Comparison of ENCODE assay signal across 22 cellular contexts in the genomic region with DNA sequence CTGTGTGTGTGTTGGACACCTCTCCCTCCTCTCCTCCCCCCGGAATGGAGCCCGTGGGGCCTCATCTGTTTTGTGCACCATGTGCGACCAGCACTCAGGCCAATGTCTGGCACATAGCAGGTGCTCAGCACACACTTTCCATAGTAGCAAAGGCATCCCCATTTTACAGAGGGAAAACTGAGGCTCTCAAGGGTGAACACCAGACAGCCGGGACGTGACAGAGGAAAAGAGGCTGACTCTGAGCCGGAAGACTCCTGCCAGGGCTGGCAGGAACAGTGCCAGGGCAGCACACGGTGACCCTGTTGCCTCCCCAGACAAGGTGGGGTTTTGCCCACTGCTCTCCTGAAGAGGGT. TPM values are rescaled to one million over a fixed set of nuclear protein-coding genes. Genes with fewer than 3 reads are reported as not detected.
DNase-seq lines count a peak whose midpoint lies in the region; ATAC-seq, FAIRE-seq and TF ChIP-seq lines count a peak whose summit lies in the region.
"Had no signal": no experiment of that assay in that cellular context is flagged by ENCODE, and none has a peak within 500 bp of the region (broad histone marks: within the 10 kb centered on the region; RNA-seq: fewer than 3 reads in every experiment).

No MANE protein-coding gene starts in this region.

- peaks cover 3% of the 10 kb centered on the region for H3K9me1 ChIP-seq in K562 (ENCODE audit: control insufficient read depth, insufficient read depth, low read length)

- peaks cover 4 to 14% (median 9%) of the 10 kb centered on the region in 4 donors for H3K4me1 Mint-ChIP-seq in naive thymus-derived CD8-positive, alpha-beta T cell

- peak overlapping the region in 7 of 10 donors; percentile 23 to 71 (median 59) for H3K4me3 Mint-ChIP-seq in naive thymus-derived CD8-positive, alpha-beta T cell
- H3K4me3 Mint-ChIP-seq: activated CD8-positive, alpha-beta memory T cell treated with anti-CD3 and anti-CD28 coated beads, Interleukin-2, amount 10 ng/mL, durations not matched to agents 7 days and 5 days; HFFc6 had no signal

- FAIRE-seq in K562 (lab: Jason Lieb, UNC) = no peak
- FAIRE-seq: frontal cortex had no signal

- no peaks in the 10 kb centered on the region for H3K36me3 Mint-ChIP-seq in naive thymus-derived CD8-positive, alpha-beta T cell
- H3K36me3 Mint-ChIP-seq: activated CD8-positive, alpha-beta memory T cell treated with anti-CD3 and anti-CD28 coated beads, Interleukin-2, amount 10 ng/mL, durations not matched to agents 7 days and 5 days had no signal

- H3K9me3 ChIP-seq in right atrium auricular region = no peaks in the 10 kb centered on the region
- H3K9me3 ChIP-seq in K562 (replicated peaks; ENCODE audit: control insufficient read depth, insufficient read depth, low read depth, low read length) = no peaks in the 10 kb centered on the region
- no peaks in the 10 kb centered on the region for H3K9me3 ChIP-seq in upper lobe of left lung
- H3K9me3 ChIP-seq: Caco-2, prostate gland had no signal

- no peaks in the 10 kb centered on the region for H3K27me3 ChIP-seq in right atrium auricular region
- no peaks in the 10 kb centered on the region for H3K27me3 ChIP-seq in K562 (ENCODE audit: control insufficient read depth in 2 of 2, insufficient read depth in 2 of 2, low read length in 2 of 2)
- H3K27me3 ChIP-seq in upper lobe of left lung = no peaks in the 10 kb centered on the region

- peak overlapping the region; percentile 84 to 95 for H3K27ac ChIP-seq in right atrium auricular region
- H3K27ac ChIP-seq in K562 (ENCODE audit: extremely low read depth, low read depth, low read length) = no peak overlapping the region
- H3K27ac ChIP-seq in upper lobe of left lung = peak overlapping the region; percentile 40 to 92 (median 72)
- H3K27ac ChIP-seq: HL-60, prostate gland had no signal

- H4K20me1 ChIP-seq in K562 (replicated peaks; ENCODE audit: control insufficient read depth, insufficient read depth, low read length) = no peaks in the 10 kb centered on the region; the same call in 1 of the 2 replicates

- in situ Hi-C loops in K562 (cut with MboI) = no loop called here

- no peak for TF ChIP-seq POLR2A in K562 (conservative IDR thresholded peaks at IDR 0.05)
- TF ChIP-seq POLR2A in upper lobe of left lung (IDR thresholded peaks at IDR 0.05) = no peak

- TF ChIP-seq RAD21 in K562 (CRISPR knock-in tag; conservative IDR thresholded peaks at IDR 0.05 in 1 of 2, IDR thresholded peaks at IDR 0.05 in 1 of 2) = no peak

- intact Hi-C loops in left cardiac atrium (cut with DNase I) (no loop called here), K562 (cut with micrococcal nuclease) (no loop called here)

- H3K4me3 ChIP-seq in right atrium auricular region (no peak overlapping the region), K562 (no peak overlapping the region), upper lobe of left lung (no peak overlapping the region)
- H3K4me3 ChIP-seq: prostate gland had no signal

- ATAC-seq in left cardiac atrium (no peak), K562 (no peak), upper lobe of left lung (ENCODE audit: low FRiP score in 2 of 2) (no peak), GM19351 (IDR thresholded peaks at IDR 0.05; ENCODE audit: unreplicated experiment) (no peak)
- ATAC-seq in naive thymus-derived CD8-positive, alpha-beta T cell = no peak
- ATAC-seq: activated CD8-positive, alpha-beta memory T cell treated with anti-CD3 and anti-CD28 coated beads, Interleukin-2, amount 10 ng/mL, durations not matched to agents 7 days and 5 days had no signal

- H3K4me2 ChIP-seq in K562 (ENCODE audit: insufficient read depth, low read length) = no peak overlapping the region

- no TSS peak for BruUV-seq in K562 (replicated peaks; lab: Mats Ljungman, UMichigan)

- TF ChIP-seq CTCF in right atrium auricular region (IDR thresholded peaks at IDR 0.05) = no peak
- no peak for TF ChIP-seq CTCF in K562 (IDR thresholded peaks at IDR 0.05 in 2 of 3, conservative IDR thresholded peaks at IDR 0.05 in 1 of 3; ENCODE audit: insufficient read depth in 2 of 3, low read depth in 1 of 3, low read length in 3 of 3)
- no peak for TF ChIP-seq CTCF in upper lobe of left lung (IDR thresholded peaks at IDR 0.05)

- DNase-seq in right atrium auricular region (ENCODE audit: low spot score) = no peak
- no peak for DNase-seq in left cardiac atrium
- DNase-seq in K562 (ENCODE audit: extremely low read depth in 1 of 4, low spot score in 3 of 4) = no peak
- DNase-seq in naive thymus-derived CD8-positive, alpha-beta T cell = no peak
- DNase-seq in upper lobe of left lung = no peak
- no peak for DNase-seq in NCI-H146 (lab: John Stamatoyannopoulos, UW)
- DNase-seq in stimulated activated CD8-positive, alpha-beta memory T cell treated with anti-CD3 and anti-CD28 coated beads, Interleukin-4, amount 100 ng/mL, for 48 hours = no peak
- DNase-seq: activated CD8-positive, alpha-beta memory T cell treated with anti-CD3 and anti-CD28 coated beads, Interleukin-2, amount 10 ng/mL, durations not matched to agents 7 days and 5 days; amniotic stem cell; Caco-2; caudate nucleus; erythroblast; HFFc6; IMR-90; MM.1S; NCI-H1930; stimulated activated CD4-positive, alpha-beta T cell treated with anti-CD3 and anti-CD28 coated beads, Interleukin-4, amount 100 ng/mL, for 24 hours had no signal

- H3K27me3 Mint-ChIP-seq in naive thymus-derived CD8-positive, alpha-beta T cell = peaks cover 0 to 3% (median 0%) of the 10 kb centered on the region in 5 donors

- H3K9ac ChIP-seq in K562 (ENCODE audit: insufficient read depth in 1 of 2, low read depth in 2 of 2, low read length in 2 of 2) = no peak overlapping the region; a peak in 1 of 4 replicates

- TF ChIP-seq EP300 in K562 (IDR thresholded peaks at IDR 0.05; ENCODE audit: low read length) (no peak), upper lobe of left lung (IDR thresholded peaks at IDR 0.05) (no peak)

- H3K4me1 ChIP-seq in right atrium auricular region (peaks cover 0 to 76% of the 10 kb centered on the region in 2 donors), K562 (replicated peaks in 1 of 2; ENCODE audit: control insufficient read depth in 2 of 2, insufficient read depth in 2 of 2, low read length in 2 of 2) (peaks cover 14 to 86% of the 10 kb centered on the region in 2 experiments; a peak in 4 of 5 replicates), upper lobe of left lung (peaks cover 44 to 76% (median 56%) of the 10 kb centered on the region in 4 donors)

- H3K36me3 ChIP-seq in right atrium auricular region (no peaks in the 10 kb centered on the region), K562 (ENCODE audit: control insufficient read depth, insufficient read depth, low read length) (peaks cover 14% of the 10 kb centered on the region; the same call in 1 of the 3 replicates), upper lobe of left lung (peaks cover 0 to 5% (median 0%) of the 10 kb centered on the region in 4 donors)
- H3K36me3 ChIP-seq: prostate gland had no signal

- 22% methylated on average over 6 of the region's 7 CpGs for WGBS in K562 (ENCODE audit: insufficient coverage, low coverage, missing lambda C conversion rate)
- 59 to 60% methylated on average over 7 of the region's 7 CpGs for WGBS in upper lobe of left lung, 2 donors

- H3K79me2 ChIP-seq in K562 (ENCODE audit: control insufficient read depth, insufficient read depth, low read length) = peaks cover 31% of the 10 kb centered on the region

- POLR2A ChIA-PET in K562 (lab: Yijun Ruan, JAX) = interaction anchor here (2.1 kb wide), 1 partner anchor 13 kb away, joined by 10 read pairs; no protein-coding TSS in a partner anchor
- POLR2A ChIA-PET in naive thymus-derived CD8-positive, alpha-beta T cell (lab: Charles Lee) = interaction anchor here (1.0 kb wide), 1 partner anchor 13 kb away, joined by 4 read pairs; no protein-coding TSS in a partner anchor

- H2AFZ ChIP-seq in K562 (ENCODE audit: low read depth, low read length) = no peak overlapping the region

- no peaks in the 10 kb centered on the region for H3K9me3 Mint-ChIP-seq in naive thymus-derived CD8-positive, alpha-beta T cell
- H3K9me3 Mint-ChIP-seq: HFFc6 had no signal

- peak overlapping the region in 1 of 10 donors; percentile 75 for H3K27ac Mint-ChIP-seq in naive thymus-derived CD8-positive, alpha-beta T cell
- H3K27ac Mint-ChIP-seq: activated CD8-positive, alpha-beta memory T cell treated with anti-CD3 and anti-CD28 coated beads, Interleukin-2, amount 10 ng/mL, durations not matched to agents 7 days and 5 days; HFFc6 had no signal

- CTCF ChIA-PET in K562 (lab: Yijun Ruan, JAX; ENCODE audit: low intra/inter-chr PET ratio) = interaction anchor here (0.6 kb wide), 1 partner anchor 197 kb away, joined by 3 read pairs; the partner anchor contains the start of gene TRAF2

RNA-seq across cellular contexts. Expression of gene AGPAT2, which starts 1.8 kb away (rescaled TPM):
- 10 to 100 TPM; 71.9 to 81.9 TPM for total RNA-seq in right atrium auricular region
- total RNA-seq in left cardiac atrium = 100 to 1,000 TPM; 154 TPM
- total RNA-seq in K562 (2011; cell fraction: chromatin; rRNA removed; ENCODE audit: low replicate concordance) = 18.6 and 52.7 TPM in 2 replicates
- total RNA-seq in K562 (2011; cell fraction: nucleolus; rRNA removed) = 77.5 and 84.7 TPM in 2 replicates
- 39.6 and 45.3 TPM in 2 replicates for total RNA-seq in K562 (2011; cell fraction: nucleoplasm; rRNA removed)
- 45.5 and 56.5 TPM in 2 replicates for total RNA-seq in K562 (2014; rRNA removed)
- 7.2 and 8.5 TPM in 2 replicates for total RNA-seq in K562 (2014; rRNA removed; fragmentation: Illumina TruSeq; extraction: Trizol)
- total RNA-seq in K562 (2015; rRNA removed; fragmentation: Illumina TruSeq; extraction: Trizol) = 27.7 and 31.8 TPM in 2 replicates
- 52.6 and 54.5 TPM in 2 replicates for total RNA-seq in K562 (2021)
- polyA plus RNA-seq in K562 (2011; rRNA removed) = 17.3 and 25.4 TPM in 2 replicates
- polyA plus RNA-seq in K562 (2011; cell fraction: cytosol; rRNA removed) = 37.8 and 64.3 TPM in 2 replicates
- polyA plus RNA-seq in K562 (2011; cell fraction: nucleus; rRNA removed) = 26.1 and 33.3 TPM in 2 replicates
- 34.3 and 52.5 TPM in 2 replicates for polyA plus RNA-seq in K562 (2012)
- polyA plus RNA-seq in K562 (2014; fragmentation: Illumina TruSeq; extraction: Trizol) = 23.9 and 38.6 TPM in 2 replicates
- under 1 TPM; 0.13 to 0.45 TPM for polyA plus RNA-seq in K562 (2014; fragmentation: Nextera tagmentation; extraction: Ambion mirVana)
- polyA plus RNA-seq in K562 (2014; rRNA removed) = 47.1 and 51.9 TPM in 2 replicates
- 10.0 and 12.2 TPM in 2 replicates for polyA minus RNA-seq in K562 (2011; rRNA and poly(A)+ RNA removed)
- polyA minus RNA-seq in K562 (2011; cell fraction: cytosol; rRNA and poly(A)+ RNA removed) = 19.5 and 23.0 TPM in 2 replicates
- polyA minus RNA-seq in K562 (2011; cell fraction: nucleus; rRNA and poly(A)+ RNA removed) = 21.4 and 30.0 TPM in 2 replicates
- 1 to 10 TPM; 3.0 to 5.8 TPM for total RNA-seq in naive thymus-derived CD8-positive, alpha-beta T cell
- polyA plus RNA-seq in naive thymus-derived CD8-positive, alpha-beta T cell = 10 to 100 TPM; 10.7 to 24.8 (median 14.6) TPM
- total RNA-seq in upper lobe of left lung = 100 to 1,000 TPM in 5 of 6 donors, 10 to 100 TPM in 1; 70.2 to 242 (median 140) TPM

RNA-seq across cellular contexts. Expression of gene DIPK1B, which starts 23.3 kb away (rescaled TPM):
- total RNA-seq in right atrium auricular region (10 to 100 TPM; 45.1 to 45.7 TPM), left cardiac atrium (10 to 100 TPM; 23.2 to 35.2 TPM), K562 (2014; rRNA removed) (22.3 and 25.2 TPM in 2 replicates), K562 (2014; rRNA removed; fragmentation: Illumina TruSeq; extraction: Trizol) (2.8 TPM in 2 replicates), K562 (2015; rRNA removed; fragmentation: Illumina TruSeq; extraction: Trizol) (5.9 and 7.4 TPM in 2 replicates), K562 (2021) (20.4 TPM in 2 replicates), upper lobe of left lung (10 to 100 TPM in 5 of 6 donors, 1 to 10 TPM in 1; 9.7 to 24.1 (median 17.0) TPM)
- 11.8 and 45.1 TPM in 2 replicates for total RNA-seq in K562 (2011; cell fraction: chromatin; rRNA removed; ENCODE audit: low replicate concordance)
- total RNA-seq in K562 (2011; cell fraction: nucleolus; rRNA removed) = 39.9 and 47.9 TPM in 2 replicates
- 25.8 and 26.4 TPM in 2 replicates for total RNA-seq in K562 (2011; cell fraction: nucleoplasm; rRNA removed)
- polyA plus RNA-seq in K562 (2011; rRNA removed) (11.4 and 20.2 TPM in 2 replicates), K562 (2014; fragmentation: Illumina TruSeq; extraction: Trizol) (4.2 and 6.8 TPM in 2 replicates), K562 (2014; fragmentation: Nextera tagmentation; extraction: Ambion mirVana) (under 1 TPM; 0.08 to 0.21 TPM), K562 (2014; rRNA removed) (20.5 and 21.2 TPM in 2 replicates)
- polyA plus RNA-seq in K562 (2011; cell fraction: cytosol; rRNA removed) = 26.7 and 64.0 TPM in 2 replicates
- polyA plus RNA-seq in K562 (2011; cell fraction: nucleus; rRNA removed) = 41.8 and 57.7 TPM in 2 replicates
- 9.0 and 14.4 TPM in 2 replicates for polyA plus RNA-seq in K562 (2012)
- polyA minus RNA-seq in K562 (2011; rRNA and poly(A)+ RNA removed) = 3.7 and 4.5 TPM in 2 replicates
- polyA minus RNA-seq in K562 (2011; cell fraction: cytosol; rRNA and poly(A)+ RNA removed) = 13.1 and 14.0 TPM in 2 replicates
- polyA minus RNA-seq in K562 (2011; cell fraction: nucleus; rRNA and poly(A)+ RNA removed) = 9.0 and 9.8 TPM in 2 replicates
- total RNA-seq in naive thymus-derived CD8-positive, alpha-beta T cell = 1 to 10 TPM in 1 of 2 experiments, under 1 TPM in 1; 0.58 to 1.1 TPM
- polyA plus RNA-seq in naive thymus-derived CD8-positive, alpha-beta T cell = under 1 TPM in 1 of 3 donors, not detected in 2; 0.07 TPM
- total RNA-seq: activated CD8-positive, alpha-beta memory T cell treated with anti-CD3 and anti-CD28 coated beads, Interleukin-2, amount 10 ng/mL, durations not matched to agents 7 days and 5 days; HFFc6 had no signal

RNA-seq across cellular contexts. Expression of gene EGFL7, which starts 26.4 kb away (rescaled TPM):
- total RNA-seq in right atrium auricular region = 100 to 1,000 TPM; 114 to 120 TPM
- 100 to 1,000 TPM in 1 of 2 donors, 10 to 100 TPM in 1; 86.6 to 138 TPM for total RNA-seq in left cardiac atrium
- 149 and 838 TPM in 2 replicates for total RNA-seq in K562 (2011; cell fraction: chromatin; rRNA removed; ENCODE audit: low replicate concordance)
- 1,169 and 1,462 TPM in 2 replicates for total RNA-seq in K562 (2011; cell fraction: nucleolus; rRNA removed)
- 493 and 520 TPM in 2 replicates for total RNA-seq in K562 (2011; cell fraction: nucleoplasm; rRNA removed)
- 217 and 294 TPM in 2 replicates for total RNA-seq in K562 (2014; rRNA removed)
- total RNA-seq in K562 (2014; rRNA removed; fragmentation: Illumina TruSeq; extraction: Trizol) = 6.6 and 10.2 TPM in 2 replicates
- total RNA-seq in K562 (2015; rRNA removed; fragmentation: Illumina TruSeq; extraction: Trizol) = 55.3 and 55.5 TPM in 2 replicates
- 213 and 225 TPM in 2 replicates for total RNA-seq in K562 (2021)
- 220 and 305 TPM in 2 replicates for polyA plus RNA-seq in K562 (2011; rRNA removed)
- 390 and 1,175 TPM in 2 replicates for polyA plus RNA-seq in K562 (2011; cell fraction: cytosol; rRNA removed)
- polyA plus RNA-seq in K562 (2011; cell fraction: nucleus; rRNA removed) = 1,734 and 4,262 TPM in 2 replicates
- 148 and 194 TPM in 2 replicates for polyA plus RNA-seq in K562 (2012)
- polyA plus RNA-seq in K562 (2014; fragmentation: Illumina TruSeq; extraction: Trizol) = 16.3 and 110 TPM in 2 replicates
- 10 to 100 TPM in 1 of 2 experiments, 1 to 10 TPM in 1; 1.5 to 10.9 TPM for polyA plus RNA-seq in K562 (2014; fragmentation: Nextera tagmentation; extraction: Ambion mirVana)
- polyA plus RNA-seq in K562 (2014; rRNA removed) = 286 and 294 TPM in 2 replicates
- polyA minus RNA-seq in K562 (2011; rRNA and poly(A)+ RNA removed) = 33.5 and 52.0 TPM in 2 replicates
- polyA minus RNA-seq in K562 (2011; cell fraction: cytosol; rRNA and poly(A)+ RNA removed) = 222 and 294 TPM in 2 replicates
- 630 and 998 TPM in 2 replicates for polyA minus RNA-seq in K562 (2011; cell fraction: nucleus; rRNA and poly(A)+ RNA removed)
- total RNA-seq in naive thymus-derived CD8-positive, alpha-beta T cell = 1 to 10 TPM in 1 of 2 experiments, under 1 TPM in 1; 0.36 to 1.2 TPM
- under 1 TPM in 2 of 3 donors, not detected in 1; 0.48 to 0.70 TPM for polyA plus RNA-seq in naive thymus-derived CD8-positive, alpha-beta T cell
- total RNA-seq in upper lobe of left lung = 100 to 1,000 TPM in 5 of 6 donors, 10 to 100 TPM in 1; 77.9 to 321 (median 165) TPM

RNA-seq across cellular contexts. Expression of gene LCN10, which starts 53.7 kb away (rescaled TPM):
- 1 to 10 TPM; 4.5 to 8.8 TPM for total RNA-seq in right atrium auricular region
- total RNA-seq in left cardiac atrium = 10 to 100 TPM in 1 of 2 donors, 1 to 10 TPM in 1; 9.3 to 20.1 TPM
- 0.44 TPM in 1 of 2 replicates, not detected in the other for total RNA-seq in K562 (2011; cell fraction: chromatin; rRNA removed; ENCODE audit: low replicate concordance)
- 0.17 and 0.26 TPM in 2 replicates for total RNA-seq in K562 (2011; cell fraction: nucleolus; rRNA removed)
- 0.44 TPM in 1 of 2 replicates, not detected in the other for total RNA-seq in K562 (2011; cell fraction: nucleoplasm; rRNA removed)
- 0.12 TPM in 1 of 2 replicates, not detected in the other for total RNA-seq in K562 (2014; rRNA removed)
- total RNA-seq in K562 (2014; rRNA removed; fragmentation: Illumina TruSeq; extraction: Trizol) = not detected in 2 replicates
- 0.11 TPM in 1 of 2 replicates, not detected in the other for total RNA-seq in K562 (2015; rRNA removed; fragmentation: Illumina TruSeq; extraction: Trizol)
- 0.29 TPM in 1 of 2 replicates, not detected in the other for total RNA-seq in K562 (2021)
- polyA plus RNA-seq in K562 (2011; rRNA removed) = 0.11 and 0.14 TPM in 2 replicates
- 0.35 and 0.42 TPM in 2 replicates for polyA plus RNA-seq in K562 (2011; cell fraction: cytosol; rRNA removed)
- 0.10 and 1.1 TPM in 2 replicates for polyA plus RNA-seq in K562 (2011; cell fraction: nucleus; rRNA removed)
- polyA plus RNA-seq in K562 (2012) = 0.14 TPM in 1 of 2 replicates, not detected in the other
- polyA plus RNA-seq in K562 (2014; fragmentation: Illumina TruSeq; extraction: Trizol) = 0.11 and 0.21 TPM in 2 replicates
- under 1 TPM in 1 of 2 experiments, not detected in 1; 0.10 TPM for polyA plus RNA-seq in K562 (2014; fragmentation: Nextera tagmentation; extraction: Ambion mirVana)
- 0.16 TPM in 1 of 2 replicates, not detected in the other for polyA plus RNA-seq in K562 (2014; rRNA removed)
- 0.14 TPM in 1 of 2 replicates, not detected in the other for polyA minus RNA-seq in K562 (2011; rRNA and poly(A)+ RNA removed)
- polyA minus RNA-seq in K562 (2011; cell fraction: cytosol; rRNA and poly(A)+ RNA removed) = not detected in 2 replicates
- polyA minus RNA-seq in K562 (2011; cell fraction: nucleus; rRNA and poly(A)+ RNA removed) = 0.40 TPM in 1 of 2 replicates, not detected in the other
- total RNA-seq in naive thymus-derived CD8-positive, alpha-beta T cell = 10 to 100 TPM; 11.0 to 11.1 TPM
- polyA plus RNA-seq in naive thymus-derived CD8-positive, alpha-beta T cell = 1 to 10 TPM in 2 of 3 donors, under 1 TPM in 1; 0.60 to 6.6 (median 3.1) TPM
- total RNA-seq in upper lobe of left lung = 10 to 100 TPM in 1 of 6 donors, 1 to 10 TPM in 4, under 1 TPM in 1; 0.39 to 17.8 (median 2.2) TPM
- total RNA-seq: Caco-2, frontal cortex, HFFc6, IMR-90 had no signal
- polyA plus RNA-seq: AG04450, IMR-90 had no signal

RNA-seq across cellular contexts. Expression of gene LCN6, which starts 59.2 kb away (rescaled TPM):
- 1 to 10 TPM; 6.4 to 9.3 TPM for total RNA-seq in right atrium auricular region
- 10 to 100 TPM; 18.2 to 51.8 TPM for total RNA-seq in left cardiac atrium
- total RNA-seq in K562 (2011; cell fraction: chromatin; rRNA removed; ENCODE audit: low replicate concordance) = 0.86 TPM in 1 of 2 replicates, not detected in the other
- total RNA-seq in K562 (2011; cell fraction: nucleolus; rRNA removed) = 0.67 and 1.6 TPM in 2 replicates
- total RNA-seq in K562 (2011; cell fraction: nucleoplasm; rRNA removed) = 0.81 TPM in 1 of 2 replicates, not detected in the other
- 0.45 and 0.57 TPM in 2 replicates for total RNA-seq in K562 (2014; rRNA removed)
- total RNA-seq in K562 (2014; rRNA removed; fragmentation: Illumina TruSeq; extraction: Trizol) = 0.33 TPM in 1 of 2 replicates, not detected in the other
- not detected in 2 replicates for total RNA-seq in K562 (2015; rRNA removed; fragmentation: Illumina TruSeq; extraction: Trizol)
- total RNA-seq in K562 (2021) = not detected in 2 replicates
- polyA plus RNA-seq in K562 (2011; rRNA removed) = 0.42 TPM in 1 of 2 replicates, not detected in the other
- polyA plus RNA-seq in K562 (2011; cell fraction: cytosol; rRNA removed) = 0.98 TPM in 1 of 2 replicates, not detected in the other
- polyA plus RNA-seq in K562 (2011; cell fraction: nucleus; rRNA removed) = 4.3 TPM in 1 of 2 replicates, not detected in the other
- polyA plus RNA-seq in K562 (2012) = 0.12 TPM in 1 of 2 replicates, not detected in the other
- polyA plus RNA-seq in K562 (2014; fragmentation: Illumina TruSeq; extraction: Trizol) = not detected in 2 replicates
- polyA plus RNA-seq in K562 (2014; fragmentation: Nextera tagmentation; extraction: Ambion mirVana) = under 1 TPM in 1 of 2 experiments, not detected in 1; 0.10 TPM
- 2.2 TPM in 1 of 2 replicates, not detected in the other for polyA plus RNA-seq in K562 (2014; rRNA removed)
- polyA minus RNA-seq in K562 (2011; rRNA and poly(A)+ RNA removed) = not detected in 2 replicates
- not detected in 2 replicates for polyA minus RNA-seq in K562 (2011; cell fraction: cytosol; rRNA and poly(A)+ RNA removed)
- not detected in 2 replicates for polyA minus RNA-seq in K562 (2011; cell fraction: nucleus; rRNA and poly(A)+ RNA removed)
- total RNA-seq in naive thymus-derived CD8-positive, alpha-beta T cell = not detected
- not detected for polyA plus RNA-seq in naive thymus-derived CD8-positive, alpha-beta T cell
- 10 to 100 TPM in 1 of 6 donors, 1 to 10 TPM in 3, not detected in 2; 2.7 to 35.1 (median 5.5) TPM for total RNA-seq in upper lobe of left lung
- total RNA-seq: activated CD8-positive, alpha-beta memory T cell treated with anti-CD3 and anti-CD28 coated beads, Interleukin-2, amount 10 ng/mL, durations not matched to agents 7 days and 5 days; Caco-2; frontal cortex; HFFc6; IMR-90 had no signal
- polyA plus RNA-seq: AG04450, IMR-90 had no signal
